14 cellular contexts compared by ENCODE assay signal in genomic region chr10:112203328-112204076, GRCh38. TPM values are rescaled to one million over a fixed set of nuclear protein-coding genes. Genes with fewer than 3 reads are reported as not detected.
DNase-seq lines count a peak whose midpoint lies in the region; ATAC-seq and TF ChIP-seq lines count a peak whose summit lies in the region.
"Had no signal": no experiment of that assay in that cellular context is flagged by ENCODE, and none has a peak within 500 bp of the region (broad histone marks: within the 10 kb centered on the region; RNA-seq: fewer than 3 reads in every experiment).

No MANE protein-coding gene starts in this region.

- no peaks in the 10 kb centered on the region for H3K9me3 Mint-ChIP-seq in progenitor cell of endocrine pancreas (ENCODE audit: low read depth)

- peaks cover 35% of the 10 kb centered on the region for H3K4me1 ChIP-seq in adipocyte (ENCODE audit: control insufficient read depth, insufficient read depth, low read length)
- H3K4me1 ChIP-seq: HAP-1 had no signal

- DNase-seq in adipocyte (ENCODE audit: low read depth) = no peak
- no peak for DNase-seq in activated gamma-delta T cell (lab: John Stamatoyannopoulos, UW)
- no peak for DNase-seq in stimulated activated CD4-positive, alpha-beta T cell treated with anti-CD3 and anti-CD28 coated beads, Interleukin-2, amount 100 ng/mL, for 48 hours
- DNase-seq in AG08396 (ENCODE audit: low spot score) = no peak
- no peak for DNase-seq in progenitor cell of endocrine pancreas (ENCODE audit: low spot score, unreplicated experiment)
- DNase-seq: activated CD4-positive, alpha-beta memory T cell treated with anti-CD3 and anti-CD28 coated beads, Interleukin-2, amount 10 ng/mL, durations not matched to agents 7 days and 5 days; mucosa of descending colon; NCI-H1436 treated with DMSO at 0.1 percent for 48 hours; stimulated activated CD4-positive, alpha-beta T cell treated with anti-CD3 and anti-CD28 coated beads, Interleukin-15, amount 100 ng/mL, for 24 hours had no signal

- peak overlapping the region; percentile 15 for H3K4me3 ChIP-seq in adipocyte (ENCODE audit: low read length)
- H3K4me3 ChIP-seq: cardiac muscle cell, HAP-1, mucosa of descending colon had no signal

- no peak overlapping the region for H3K4me3 Mint-ChIP-seq in progenitor cell of endocrine pancreas (ENCODE audit: low read depth)
- H3K4me3 Mint-ChIP-seq: activated CD4-positive, alpha-beta memory T cell treated with anti-CD3 and anti-CD28 coated beads, Interleukin-2, amount 10 ng/mL, durations not matched to agents 7 days and 5 days had no signal

- H3K36me3 Mint-ChIP-seq in progenitor cell of endocrine pancreas (ENCODE audit: insufficient read depth) = no peaks in the 10 kb centered on the region

- H3K36me3 ChIP-seq in adipocyte (ENCODE audit: control insufficient read depth, insufficient read depth, low read length, severe bottlenecking) = peaks cover 5% of the 10 kb centered on the region
- H3K36me3 ChIP-seq: cardiac muscle cell, HAP-1 had no signal

- H3K27me3 ChIP-seq in adipocyte (replicated peaks; ENCODE audit: control insufficient read depth, insufficient read depth, low read length) = no peaks in the 10 kb centered on the region
- H3K27me3 ChIP-seq: cardiac muscle cell had no signal

- peaks cover 11% of the 10 kb centered on the region for H3K27me3 Mint-ChIP-seq in progenitor cell of endocrine pancreas

- peak; percentile 73 for ATAC-seq in GM18508 (IDR thresholded peaks at IDR 0.05; ENCODE audit: insufficient read depth, unreplicated experiment)
- ATAC-seq in GM21515 (IDR thresholded peaks at IDR 0.05; ENCODE audit: unreplicated experiment) = peak; percentile 71
- ATAC-seq in HG03103 (IDR thresholded peaks at IDR 0.05; ENCODE audit: low read depth, unreplicated experiment) = peak; percentile 60
- ATAC-seq: mucosa of descending colon had no signal

- H3K4me1 Mint-ChIP-seq in progenitor cell of endocrine pancreas (ENCODE audit: low read depth) = peaks cover 3% of the 10 kb centered on the region
- H3K4me1 Mint-ChIP-seq: activated CD4-positive, alpha-beta memory T cell treated with anti-CD3 and anti-CD28 coated beads, Interleukin-2, amount 10 ng/mL, durations not matched to agents 7 days and 5 days had no signal

- peak overlapping the region; percentile 35 for H3K9ac ChIP-seq in adipocyte (ENCODE audit: low read length)

- no peak for TF ChIP-seq CTCF in progenitor cell of endocrine pancreas (IDR thresholded peaks at IDR 0.05; ENCODE audit: unreplicated experiment)

- H3K9me3 ChIP-seq in adipocyte (ENCODE audit: control insufficient read depth, low read length) = no peaks in the 10 kb centered on the region
- H3K9me3 ChIP-seq: HAP-1, mucosa of descending colon had no signal

- H3K27ac Mint-ChIP-seq in progenitor cell of endocrine pancreas = no peak overlapping the region
- H3K27ac Mint-ChIP-seq: activated CD4-positive, alpha-beta memory T cell treated with anti-CD3 and anti-CD28 coated beads, Interleukin-2, amount 10 ng/mL, durations not matched to agents 7 days and 5 days had no signal

RNA-seq across cellular contexts. Expression of gene GPAM, which starts 19.9 kb away (rescaled TPM):
- 19.7 and 20.1 TPM in 2 replicates for total RNA-seq in progenitor cell of endocrine pancreas
